1 cellular context compared by ENCODE assay signal in the genomic region with DNA sequence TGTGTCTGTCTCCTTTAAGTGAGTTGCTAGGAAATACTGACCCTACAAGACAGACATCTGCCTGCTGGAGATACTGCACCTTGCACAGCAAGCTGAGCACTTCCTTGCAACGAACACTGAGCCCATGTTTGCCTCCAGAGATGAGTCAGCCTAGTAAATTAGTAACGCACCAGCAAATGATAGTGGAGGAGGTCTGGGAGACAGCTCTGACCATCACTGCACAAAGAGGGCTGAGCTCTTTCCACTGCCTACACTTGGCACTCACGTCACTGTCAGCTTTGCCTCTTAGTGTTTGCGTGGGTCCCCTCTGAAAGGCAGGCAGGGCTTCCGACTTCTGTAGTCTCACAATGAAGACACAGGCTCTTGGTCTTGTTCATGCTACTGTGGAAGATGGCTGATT.
TF ChIP-seq lines count a peak whose summit lies in the region.

No MANE protein-coding gene starts in this region.

TF ChIP-seq in K562, 482 proteins besides CTCF, POLR2A, EP300 and RAD21 (continued from another document):
- TF ChIP-seq, protein P1, sequence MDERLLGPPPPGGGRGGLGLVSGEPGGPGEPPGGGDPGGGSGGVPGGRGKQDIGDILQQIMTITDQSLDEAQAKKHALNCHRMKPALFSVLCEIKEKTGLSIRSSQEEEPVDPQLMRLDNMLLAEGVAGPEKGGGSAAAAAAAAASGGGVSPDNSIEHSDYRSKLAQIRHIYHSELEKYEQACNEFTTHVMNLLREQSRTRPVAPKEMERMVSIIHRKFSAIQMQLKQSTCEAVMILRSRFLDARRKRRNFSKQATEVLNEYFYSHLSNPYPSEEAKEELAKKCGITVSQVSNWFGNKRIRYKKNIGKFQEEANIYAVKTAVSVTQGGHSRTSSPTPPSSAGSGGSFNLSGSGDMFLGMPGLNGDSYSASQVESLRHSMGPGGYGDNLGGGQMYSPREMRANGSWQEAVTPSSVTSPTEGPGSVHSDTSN (CRISPR knock-in tag; IDR thresholded peaks at IDR 0.05; ENCODE audit: low read depth): no peak
- TF ChIP-seq, protein P1 (tag; conservative IDR thresholded peaks at IDR 0.05; ENCODE audit: low read depth): 0 out of 2 replicates have a peak, but pooled peaks have one; percentile 21
- TF ChIP-seq DIDO1 (tag; IDR thresholded peaks at IDR 0.05; ENCODE audit: low read depth): 0 out of 2 replicates have a peak, but pooled peaks have one; percentile 0
- TF ChIP-seq, protein P2, sequence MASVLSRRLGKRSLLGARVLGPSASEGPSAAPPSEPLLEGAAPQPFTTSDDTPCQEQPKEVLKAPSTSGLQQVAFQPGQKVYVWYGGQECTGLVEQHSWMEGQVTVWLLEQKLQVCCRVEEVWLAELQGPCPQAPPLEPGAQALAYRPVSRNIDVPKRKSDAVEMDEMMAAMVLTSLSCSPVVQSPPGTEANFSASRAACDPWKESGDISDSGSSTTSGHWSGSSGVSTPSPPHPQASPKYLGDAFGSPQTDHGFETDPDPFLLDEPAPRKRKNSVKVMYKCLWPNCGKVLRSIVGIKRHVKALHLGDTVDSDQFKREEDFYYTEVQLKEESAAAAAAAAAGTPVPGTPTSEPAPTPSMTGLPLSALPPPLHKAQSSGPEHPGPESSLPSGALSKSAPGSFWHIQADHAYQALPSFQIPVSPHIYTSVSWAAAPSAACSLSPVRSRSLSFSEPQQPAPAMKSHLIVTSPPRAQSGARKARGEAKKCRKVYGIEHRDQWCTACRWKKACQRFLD (CRISPR knock-in tag; IDR thresholded peaks at IDR 0.05): 0 out of 2 replicates have a peak, but pooled peaks have one; percentile 6
- TF ChIP-seq LCOR (CRISPR knock-in tag; IDR thresholded peaks at IDR 0.05): peak; percentile 62; the same call in 1 of the 2 replicates
- peak; percentile 47 for TF ChIP-seq MEIS2 (IDR thresholded peaks at IDR 0.05; ENCODE audit: partially characterized antibody)
- TF ChIP-seq DMBX1 (CRISPR knock-in tag; IDR thresholded peaks at IDR 0.05; ENCODE audit: borderline replicate concordance): peak; percentile 56; the same call in 1 of the 2 replicates
- no peak for TF ChIP-seq BACH1 (tag; IDR thresholded peaks at IDR 0.05)
- TF ChIP-seq SPI1 (IDR thresholded peaks at IDR 0.05; ENCODE audit: borderline replicate concordance, low read depth, low read length): peak; percentile 72; the same call in 1 of the 2 replicates
- TF ChIP-seq CBFA2T2 (conservative IDR thresholded peaks at IDR 0.05): peak; percentile 60; the same call in 1 of the 2 replicates
- TF ChIP-seq RBBP5 (IDR thresholded peaks at IDR 0.05; ENCODE audit: borderline replicate concordance, insufficient read depth, low read length, poor library complexity, severe bottlenecking): no peak
- no peak for TF ChIP-seq ZFX (CRISPR knock-in tag; IDR thresholded peaks at IDR 0.05)
- TF ChIP-seq JUND (IDR thresholded peaks at IDR 0.05; ENCODE audit: borderline replicate concordance, low read depth, low read length): peak; percentile 96
- TF ChIP-seq JUND (tag; IDR thresholded peaks at IDR 0.05; ENCODE audit: borderline replicate concordance, low read depth, low read length): peak; percentile 91; the same call in 2 of the 3 replicates
- TF ChIP-seq NCOR1 (IDR thresholded peaks at IDR 0.05): 0 out of 2 replicates have a peak, but pooled peaks have one; percentile 37
- TF ChIP-seq ZNF165 (CRISPR knock-in tag; IDR thresholded peaks at IDR 0.05; ENCODE audit: borderline replicate concordance): no peak
- TF ChIP-seq JUN (IDR thresholded peaks at IDR 0.05; ENCODE audit: borderline replicate concordance, low read depth, low read length): peak; percentile 77
- no peak for TF ChIP-seq JUN (CRISPR knock-in tag; IDR thresholded peaks at IDR 0.05; ENCODE audit: borderline replicate concordance)
- TF ChIP-seq, protein P3, sequence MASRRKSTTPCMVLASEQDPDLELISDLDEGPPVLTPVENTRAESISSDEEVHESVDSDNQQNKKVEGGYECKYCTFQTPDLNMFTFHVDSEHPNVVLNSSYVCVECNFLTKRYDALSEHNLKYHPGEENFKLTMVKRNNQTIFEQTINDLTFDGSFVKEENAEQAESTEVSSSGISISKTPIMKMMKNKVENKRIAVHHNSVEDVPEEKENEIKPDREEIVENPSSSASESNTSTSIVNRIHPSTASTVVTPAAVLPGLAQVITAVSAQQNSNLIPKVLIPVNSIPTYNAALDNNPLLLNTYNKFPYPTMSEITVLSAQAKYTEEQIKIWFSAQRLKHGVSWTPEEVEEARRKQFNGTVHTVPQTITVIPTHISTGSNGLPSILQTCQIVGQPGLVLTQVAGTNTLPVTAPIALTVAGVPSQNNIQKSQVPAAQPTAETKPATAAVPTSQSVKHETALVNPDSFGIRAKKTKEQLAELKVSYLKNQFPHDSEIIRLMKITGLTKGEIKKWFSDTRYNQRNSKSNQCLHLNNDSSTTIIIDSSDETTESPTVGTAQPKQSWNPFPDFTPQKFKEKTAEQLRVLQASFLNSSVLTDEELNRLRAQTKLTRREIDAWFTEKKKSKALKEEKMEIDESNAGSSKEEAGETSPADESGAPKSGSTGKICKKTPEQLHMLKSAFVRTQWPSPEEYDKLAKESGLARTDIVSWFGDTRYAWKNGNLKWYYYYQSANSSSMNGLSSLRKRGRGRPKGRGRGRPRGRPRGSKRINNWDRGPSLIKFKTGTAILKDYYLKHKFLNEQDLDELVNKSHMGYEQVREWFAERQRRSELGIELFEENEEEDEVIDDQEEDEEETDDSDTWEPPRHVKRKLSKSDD (conservative IDR thresholded peaks at IDR 0.05; ENCODE audit: low read length): no peak
- TF ChIP-seq CBFA2T3 (IDR thresholded peaks at IDR 0.05): peak; percentile 82
- TF ChIP-seq, protein P4, sequence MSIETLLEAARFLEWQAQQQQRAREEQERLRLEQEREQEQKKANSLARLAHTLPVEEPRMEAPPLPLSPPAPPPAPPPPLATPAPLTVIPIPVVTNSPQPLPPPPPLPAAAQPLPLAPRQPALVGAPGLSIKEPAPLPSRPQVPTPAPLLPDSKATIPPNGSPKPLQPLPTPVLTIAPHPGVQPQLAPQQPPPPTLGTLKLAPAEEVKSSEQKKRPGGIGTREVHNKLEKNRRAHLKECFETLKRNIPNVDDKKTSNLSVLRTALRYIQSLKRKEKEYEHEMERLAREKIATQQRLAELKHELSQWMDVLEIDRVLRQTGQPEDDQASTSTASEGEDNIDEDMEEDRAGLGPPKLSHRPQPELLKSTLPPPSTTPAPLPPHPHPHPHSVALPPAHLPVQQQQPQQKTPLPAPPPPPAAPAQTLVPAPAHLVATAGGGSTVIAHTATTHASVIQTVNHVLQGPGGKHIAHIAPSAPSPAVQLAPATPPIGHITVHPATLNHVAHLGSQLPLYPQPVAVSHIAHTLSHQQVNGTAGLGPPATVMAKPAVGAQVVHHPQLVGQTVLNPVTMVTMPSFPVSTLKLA (conservative IDR thresholded peaks at IDR 0.05): no peak
- no peak for TF ChIP-seq SIRT6 (IDR thresholded peaks at IDR 0.05; ENCODE audit: low read depth, low read length)
- no peak for TF ChIP-seq HNRNPUL1 (IDR thresholded peaks at IDR 0.05; ENCODE audit: low read length)
- TF ChIP-seq FOXA1 (IDR thresholded peaks at IDR 0.05; ENCODE audit: borderline replicate concordance): no peak
- TF ChIP-seq FOS (IDR thresholded peaks at IDR 0.05; ENCODE audit: extremely low read depth, insufficient read length): peak; percentile 9
- TF ChIP-seq MAFG (tag; conservative IDR thresholded peaks at IDR 0.05): peak; percentile 25
- TF ChIP-seq RFX7 (CRISPR knock-in tag; IDR thresholded peaks at IDR 0.05): no peak
- peak; percentile 81 for TF ChIP-seq DPF2 (IDR thresholded peaks at IDR 0.05)
- peak; percentile 69; the same call in 1 of the 2 replicates for TF ChIP-seq SMARCE1 (IDR thresholded peaks at IDR 0.05)
- TF ChIP-seq FOSL1 (tag; conservative IDR thresholded peaks at IDR 0.05): peak; percentile 91
- TF ChIP-seq BRF1 (IDR thresholded peaks at IDR 0.05; ENCODE audit: borderline replicate concordance, extremely low read depth, insufficient read length): no peak
- TF ChIP-seq, protein P5, sequence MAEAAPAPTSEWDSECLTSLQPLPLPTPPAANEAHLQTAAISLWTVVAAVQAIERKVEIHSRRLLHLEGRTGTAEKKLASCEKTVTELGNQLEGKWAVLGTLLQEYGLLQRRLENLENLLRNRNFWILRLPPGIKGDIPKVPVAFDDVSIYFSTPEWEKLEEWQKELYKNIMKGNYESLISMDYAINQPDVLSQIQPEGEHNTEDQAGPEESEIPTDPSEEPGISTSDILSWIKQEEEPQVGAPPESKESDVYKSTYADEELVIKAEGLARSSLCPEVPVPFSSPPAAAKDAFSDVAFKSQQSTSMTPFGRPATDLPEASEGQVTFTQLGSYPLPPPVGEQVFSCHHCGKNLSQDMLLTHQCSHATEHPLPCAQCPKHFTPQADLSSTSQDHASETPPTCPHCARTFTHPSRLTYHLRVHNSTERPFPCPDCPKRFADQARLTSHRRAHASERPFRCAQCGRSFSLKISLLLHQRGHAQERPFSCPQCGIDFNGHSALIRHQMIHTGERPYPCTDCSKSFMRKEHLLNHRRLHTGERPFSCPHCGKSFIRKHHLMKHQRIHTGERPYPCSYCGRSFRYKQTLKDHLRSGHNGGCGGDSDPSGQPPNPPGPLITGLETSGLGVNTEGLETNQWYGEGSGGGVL (CRISPR knock-in tag; IDR thresholded peaks at IDR 0.05): no peak
- TF ChIP-seq, protein P6, sequence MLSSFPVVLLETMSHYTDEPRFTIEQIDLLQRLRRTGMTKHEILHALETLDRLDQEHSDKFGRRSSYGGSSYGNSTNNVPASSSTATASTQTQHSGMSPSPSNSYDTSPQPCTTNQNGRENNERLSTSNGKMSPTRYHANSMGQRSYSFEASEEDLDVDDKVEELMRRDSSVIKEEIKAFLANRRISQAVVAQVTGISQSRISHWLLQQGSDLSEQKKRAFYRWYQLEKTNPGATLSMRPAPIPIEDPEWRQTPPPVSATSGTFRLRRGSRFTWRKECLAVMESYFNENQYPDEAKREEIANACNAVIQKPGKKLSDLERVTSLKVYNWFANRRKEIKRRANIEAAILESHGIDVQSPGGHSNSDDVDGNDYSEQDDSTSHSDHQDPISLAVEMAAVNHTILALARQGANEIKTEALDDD (IDR thresholded peaks at IDR 0.05): peak; percentile 79; the same call in 1 of the 2 replicates
- no peak for TF ChIP-seq MYBL2 (IDR thresholded peaks at IDR 0.05; ENCODE audit: low read depth)
- no peak for TF ChIP-seq MYBL2 (CRISPR knock-in tag; IDR thresholded peaks at IDR 0.05; ENCODE audit: borderline replicate concordance)
- TF ChIP-seq XRCC5 (IDR thresholded peaks at IDR 0.05; ENCODE audit: low read depth, low read length): no peak
- TF ChIP-seq TAL1 (IDR thresholded peaks at IDR 0.05): peak; percentile 62
- TF ChIP-seq HDAC1 (IDR thresholded peaks at IDR 0.05): peak in 1 of 2 experiments; percentile 45; a peak in 1 of 4 replicates
- no peak for TF ChIP-seq ZNF507 (tag; conservative IDR thresholded peaks at IDR 0.05)
- peak; percentile 70 for TF ChIP-seq SMARCA4 (IDR thresholded peaks at IDR 0.05)
- TF ChIP-seq KDM1A (IDR thresholded peaks at IDR 0.05): 0 out of 4 replicates have a peak, but pooled peaks of 1 of the 2 experiments have one; percentile 19
- TF ChIP-seq, protein P7, sequence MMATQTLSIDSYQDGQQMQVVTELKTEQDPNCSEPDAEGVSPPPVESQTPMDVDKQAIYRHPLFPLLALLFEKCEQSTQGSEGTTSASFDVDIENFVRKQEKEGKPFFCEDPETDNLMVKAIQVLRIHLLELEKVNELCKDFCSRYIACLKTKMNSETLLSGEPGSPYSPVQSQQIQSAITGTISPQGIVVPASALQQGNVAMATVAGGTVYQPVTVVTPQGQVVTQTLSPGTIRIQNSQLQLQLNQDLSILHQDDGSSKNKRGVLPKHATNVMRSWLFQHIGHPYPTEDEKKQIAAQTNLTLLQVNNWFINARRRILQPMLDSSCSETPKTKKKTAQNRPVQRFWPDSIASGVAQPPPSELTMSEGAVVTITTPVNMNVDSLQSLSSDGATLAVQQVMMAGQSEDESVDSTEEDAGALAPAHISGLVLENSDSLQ (IDR thresholded peaks at IDR 0.05): peak; percentile 84
- 0 out of 2 replicates have a peak, but pooled peaks have one; percentile 15 for TF ChIP-seq EHMT2 (IDR thresholded peaks at IDR 0.05)
- TF ChIP-seq, protein P8, sequence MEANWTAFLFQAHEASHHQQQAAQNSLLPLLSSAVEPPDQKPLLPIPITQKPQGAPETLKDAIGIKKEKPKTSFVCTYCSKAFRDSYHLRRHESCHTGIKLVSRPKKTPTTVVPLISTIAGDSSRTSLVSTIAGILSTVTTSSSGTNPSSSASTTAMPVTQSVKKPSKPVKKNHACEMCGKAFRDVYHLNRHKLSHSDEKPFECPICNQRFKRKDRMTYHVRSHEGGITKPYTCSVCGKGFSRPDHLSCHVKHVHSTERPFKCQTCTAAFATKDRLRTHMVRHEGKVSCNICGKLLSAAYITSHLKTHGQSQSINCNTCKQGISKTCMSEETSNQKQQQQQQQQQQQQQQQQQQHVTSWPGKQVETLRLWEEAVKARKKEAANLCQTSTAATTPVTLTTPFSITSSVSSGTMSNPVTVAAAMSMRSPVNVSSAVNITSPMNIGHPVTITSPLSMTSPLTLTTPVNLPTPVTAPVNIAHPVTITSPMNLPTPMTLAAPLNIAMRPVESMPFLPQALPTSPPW (CRISPR knock-in tag; IDR thresholded peaks at IDR 0.05): 0 out of 2 replicates have a peak, but pooled peaks have one; percentile 16
- no peak for TF ChIP-seq NFIX (CRISPR knock-in tag; IDR thresholded peaks at IDR 0.05; ENCODE audit: low read depth)
- TF ChIP-seq CTBP1 (IDR thresholded peaks at IDR 0.05; ENCODE audit: borderline replicate concordance): peak; percentile 79
- peak; percentile 85 for TF ChIP-seq TCF3 (CRISPR knock-in tag; IDR thresholded peaks at IDR 0.05)
- TF ChIP-seq MAZ (CRISPR knock-in tag; conservative IDR thresholded peaks at IDR 0.05 in 1 of 2, IDR thresholded peaks at IDR 0.05 in 1 of 2): 0 out of 4 replicates have a peak, but pooled peaks of 1 of the 2 experiments have one; percentile 23
- TF ChIP-seq, protein P9, sequence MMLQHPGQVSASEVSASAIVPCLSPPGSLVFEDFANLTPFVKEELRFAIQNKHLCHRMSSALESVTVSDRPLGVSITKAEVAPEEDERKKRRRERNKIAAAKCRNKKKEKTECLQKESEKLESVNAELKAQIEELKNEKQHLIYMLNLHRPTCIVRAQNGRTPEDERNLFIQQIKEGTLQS (IDR thresholded peaks at IDR 0.05): peak; percentile 84
- TF ChIP-seq, protein P9 (CRISPR knock-in tag; conservative IDR thresholded peaks at IDR 0.05): peak; percentile 63; the same call in 1 of the 2 replicates
TF ChIP-seq in K562: peak in this region for 44.
